19 cellular contexts compared by ENCODE assay signal in genomic region chr22:33314316-33314715, GRCh38.
"Had no signal": no experiment of that assay in that cellular context is flagged by ENCODE, and none has a peak within 500 bp of the region (broad histone marks: within the 10 kb centered on the region; RNA-seq: fewer than 3 reads in every experiment).

No MANE protein-coding gene starts in this region.

- H3K4me1 ChIP-seq: esophagus squamous epithelium, heart right ventricle, left ventricle myocardium inferior, parathyroid adenoma, psoas muscle, spleen, tibial artery had no signal

- ATAC-seq: psoas muscle; sciatic nerve; stimulated activated memory B cell treated with anti-CD40 and anti-IgM and Interleukin-4, amounts not matched to agents 10 μg/mL and 1 μg/mL and 100 μg/mL, for 72 hours had no signal

- H3K9me3 ChIP-seq: esophagus squamous epithelium, heart right ventricle, left ventricle myocardium inferior, psoas muscle, spleen, tibial artery had no signal

- H3K4me3 ChIP-seq: esophagus squamous epithelium, heart right ventricle, left ventricle myocardium inferior, lung, psoas muscle, spleen, tibial artery had no signal

- H3K27ac ChIP-seq: esophagus squamous epithelium, heart right ventricle, left ventricle myocardium inferior, parathyroid adenoma, psoas muscle, spleen, tibial artery had no signal

- DNase-seq: effector memory CD4-positive, alpha-beta T cell; esophagus squamous epithelium; foreskin fibroblast; heart right ventricle; hypothalamus; left ventricle myocardium inferior; mesendoderm; naive B cell; occipital lobe; psoas muscle; stimulated activated CD4-positive, alpha-beta T cell treated with anti-CD3 and anti-CD28 coated beads, Interleukin-15, amount 100 ng/mL, for 24 hours; stimulated activated CD4-positive, alpha-beta T cell treated with anti-CD3 and anti-CD28 coated beads, Interleukin-1b, Interleukin-23, amount 100 ng/mL, for 48 hours; stimulated activated CD4-positive, alpha-beta T cell treated with anti-CD3 and anti-CD28 coated beads, Interleukin-4, amount 100 ng/mL, for 24 hours; tibial artery had no signal

- H3K27me3 ChIP-seq: esophagus squamous epithelium, heart right ventricle, spleen, tibial artery had no signal
